In genomic region chr19:17491287-17491686, GRCh38 we compare ENCODE assay signal across 35 cellular contexts. TPM values are rescaled to one million over a fixed set of nuclear protein-coding genes. Genes with fewer than 3 reads are reported as not detected.
DNase-seq lines count a peak whose midpoint lies in the region; ATAC-seq, FAIRE-seq and TF ChIP-seq lines count a peak whose summit lies in the region.
"Had no signal": no experiment of that assay in that cellular context is flagged by ENCODE, and none has a peak within 500 bp of the region (broad histone marks: within the 10 kb centered on the region; RNA-seq: fewer than 3 reads in every experiment).

No MANE protein-coding gene starts in this region.

- H3K4me3 Mint-ChIP-seq in activated CD8-positive, alpha-beta T cell treated with anti-CD3 and anti-CD28 coated beads, Interleukin-2, amount 10 ng/mL, durations not matched to agents 7 days and 5 days = no peak overlapping the region
- H3K4me3 Mint-ChIP-seq in activated CD8-positive, alpha-beta T cell treated with anti-CD3 and anti-CD28 coated beads for 36 hours = no peak overlapping the region
- H3K4me3 Mint-ChIP-seq in endothelial cell (ENCODE audit: unreplicated experiment) (no peak overlapping the region), progenitor cell of endocrine pancreas (ENCODE audit: low read depth) (no peak overlapping the region)
- H3K4me3 Mint-ChIP-seq: activated CD4-positive, alpha-beta memory T cell treated with anti-CD3 and anti-CD28 coated beads for 36 hours; central memory CD8-positive, alpha-beta T cell had no signal

- no peaks in the 10 kb centered on the region for H4K20me1 ChIP-seq in Karpas-422 (ENCODE audit: insufficient read depth, low read depth, low read length)

- peaks cover 7% of the 10 kb centered on the region for H3K36me3 Mint-ChIP-seq in activated CD8-positive, alpha-beta T cell treated with anti-CD3 and anti-CD28 coated beads, Interleukin-2, amount 10 ng/mL, durations not matched to agents 7 days and 5 days (ENCODE audit: low read depth)
- no peaks in the 10 kb centered on the region for H3K36me3 Mint-ChIP-seq in activated CD8-positive, alpha-beta T cell treated with anti-CD3 and anti-CD28 coated beads for 36 hours (ENCODE audit: low read depth)
- peaks cover 8% of the 10 kb centered on the region for H3K36me3 Mint-ChIP-seq in endothelial cell (ENCODE audit: low read depth, unreplicated experiment)
- no peaks in the 10 kb centered on the region for H3K36me3 Mint-ChIP-seq in progenitor cell of endocrine pancreas (ENCODE audit: insufficient read depth)
- H3K36me3 Mint-ChIP-seq: activated CD4-positive, alpha-beta memory T cell treated with anti-CD3 and anti-CD28 coated beads for 36 hours had no signal

- FAIRE-seq in urothelium cell line (lab: Jason Lieb, UNC) = no peak
- FAIRE-seq: G401.6, K562, keratinocyte, TTC549 had no signal

- no peaks in the 10 kb centered on the region for H3K27me3 Mint-ChIP-seq in activated CD8-positive, alpha-beta T cell treated with anti-CD3 and anti-CD28 coated beads, Interleukin-2, amount 10 ng/mL, durations not matched to agents 7 days and 5 days (ENCODE audit: low read depth)
- H3K27me3 Mint-ChIP-seq in activated CD8-positive, alpha-beta T cell treated with anti-CD3 and anti-CD28 coated beads for 36 hours = no peaks in the 10 kb centered on the region
- H3K27me3 Mint-ChIP-seq in endothelial cell (ENCODE audit: unreplicated experiment) (peaks cover 15% of the 10 kb centered on the region), progenitor cell of endocrine pancreas (no peaks in the 10 kb centered on the region)
- H3K27me3 Mint-ChIP-seq: activated CD4-positive, alpha-beta memory T cell treated with anti-CD3 and anti-CD28 coated beads for 36 hours; central memory CD8-positive, alpha-beta T cell had no signal

- no peaks in the 10 kb centered on the region for H3K9me3 ChIP-seq in Karpas-422 (ENCODE audit: low read length)
- H3K9me3 ChIP-seq: mucosa of descending colon, right lobe of liver, thyroid gland had no signal

- H3K4me3 ChIP-seq in Karpas-422 (ENCODE audit: low read length) = no peak overlapping the region
- H3K4me3 ChIP-seq: K562, mucosa of descending colon, right lobe of liver, thyroid gland had no signal

- POLR2A ChIA-PET in activated CD8-positive, alpha-beta T cell treated with anti-CD3 and anti-CD28 coated beads, Interleukin-2, amount 10 ng/mL, durations not matched to agents 7 days and 5 days (lab: Charles Lee) = interaction anchor here (0.6 kb wide), 1 partner anchor 70 kb away, joined by 4 read pairs; no protein-coding TSS in a partner anchor
- POLR2A ChIA-PET in activated CD8-positive, alpha-beta T cell treated with anti-CD3 and anti-CD28 coated beads for 36 hours (lab: Charles Lee) = no interaction called here

- H3K36me3 ChIP-seq in Karpas-422 (ENCODE audit: insufficient read depth, low read length) = no peaks in the 10 kb centered on the region
- H3K36me3 ChIP-seq: right lobe of liver, thyroid gland had no signal

- CTCF ChIA-PET in activated CD8-positive, alpha-beta T cell treated with anti-CD3 and anti-CD28 coated beads, Interleukin-2, amount 10 ng/mL, durations not matched to agents 7 days and 5 days (lab: Charles Lee) = no interaction called here
- CTCF ChIA-PET in activated CD8-positive, alpha-beta T cell treated with anti-CD3 and anti-CD28 coated beads for 36 hours (lab: Charles Lee) = no interaction called here

- no peak overlapping the region for H3K4me2 ChIP-seq in Karpas-422 (ENCODE audit: low read depth, low read length, poor library complexity, severe bottlenecking)

- no peaks in the 10 kb centered on the region for H3K9me3 Mint-ChIP-seq in activated CD8-positive, alpha-beta T cell treated with anti-CD3 and anti-CD28 coated beads, Interleukin-2, amount 10 ng/mL, durations not matched to agents 7 days and 5 days (ENCODE audit: insufficient read depth)
- H3K9me3 Mint-ChIP-seq in activated CD8-positive, alpha-beta T cell treated with anti-CD3 and anti-CD28 coated beads for 36 hours = no peaks in the 10 kb centered on the region
- H3K9me3 Mint-ChIP-seq in endothelial cell (ENCODE audit: unreplicated experiment) = no peaks in the 10 kb centered on the region
- H3K9me3 Mint-ChIP-seq in progenitor cell of endocrine pancreas (ENCODE audit: low read depth) = no peaks in the 10 kb centered on the region
- H3K9me3 Mint-ChIP-seq: activated CD4-positive, alpha-beta memory T cell treated with anti-CD3 and anti-CD28 coated beads for 36 hours; activated naive CD4-positive, alpha-beta T cell treated with anti-CD3 and anti-CD28 coated beads, Interleukin-2, amount 50 U/mL, for 72 hours; central memory CD8-positive, alpha-beta T cell had no signal

- peaks cover 7% of the 10 kb centered on the region for H3K4me1 ChIP-seq in Karpas-422 (ENCODE audit: low read length)
- H3K4me1 ChIP-seq: right lobe of liver had no signal

- H3K27ac Mint-ChIP-seq in activated CD8-positive, alpha-beta T cell treated with anti-CD3 and anti-CD28 coated beads, Interleukin-2, amount 10 ng/mL, durations not matched to agents 7 days and 5 days = peak overlapping the region; percentile 92
- H3K27ac Mint-ChIP-seq in activated CD8-positive, alpha-beta T cell treated with anti-CD3 and anti-CD28 coated beads for 36 hours = no peak overlapping the region
- peak overlapping the region; percentile 76 for H3K27ac Mint-ChIP-seq in endothelial cell (ENCODE audit: unreplicated experiment)
- H3K27ac Mint-ChIP-seq in progenitor cell of endocrine pancreas = peak overlapping the region; percentile 13
- H3K27ac Mint-ChIP-seq: activated CD4-positive, alpha-beta memory T cell treated with anti-CD3 and anti-CD28 coated beads for 36 hours; activated naive CD4-positive, alpha-beta T cell treated with anti-CD3 and anti-CD28 coated beads, Interleukin-2, amount 50 U/mL, for 72 hours had no signal

- ATAC-seq in activated CD8-positive, alpha-beta T cell treated with anti-CD3 and anti-CD28 coated beads, Interleukin-2, amount 10 ng/mL, durations not matched to agents 7 days and 5 days = no peak
- ATAC-seq in activated CD8-positive, alpha-beta T cell treated with anti-CD3 and anti-CD28 coated beads for 36 hours = no peak
- ATAC-seq: activated CD4-positive, CD25-positive, alpha-beta regulatory T cell treated with anti-CD3 and anti-CD28 coated beads, Interleukin-2, amount 50 U/mL, for 24 hours; activated naive CD4-positive, alpha-beta T cell treated with anti-CD3 and anti-CD28 coated beads, Interleukin-2, amount 50 U/mL, for 72 hours; K562; mucosa of descending colon; right lobe of liver had no signal

- no peak overlapping the region for H2AFZ ChIP-seq in Karpas-422 (ENCODE audit: low read length)

- H3K9me2 ChIP-seq in Karpas-422 (replicated peaks; ENCODE audit: insufficient read depth, low read length) = no peaks in the 10 kb centered on the region

- H3K27ac ChIP-seq in Karpas-422 (ENCODE audit: low read length) = no peak overlapping the region
- H3K27ac ChIP-seq: 22Rv1, right lobe of liver, thyroid gland had no signal

- H3K79me2 ChIP-seq in Karpas-422 (ENCODE audit: low read length) = no peaks in the 10 kb centered on the region

- no peaks in the 10 kb centered on the region for H3K27me3 ChIP-seq in Karpas-422 (ENCODE audit: low read length)
- H3K27me3 ChIP-seq: right lobe of liver, thyroid gland had no signal

- H3K4me1 Mint-ChIP-seq in activated CD8-positive, alpha-beta T cell treated with anti-CD3 and anti-CD28 coated beads, Interleukin-2, amount 10 ng/mL, durations not matched to agents 7 days and 5 days (ENCODE audit: low read depth) = peaks cover 57% of the 10 kb centered on the region
- peaks cover 42% of the 10 kb centered on the region for H3K4me1 Mint-ChIP-seq in activated CD8-positive, alpha-beta T cell treated with anti-CD3 and anti-CD28 coated beads for 36 hours (ENCODE audit: low read depth)
- H3K4me1 Mint-ChIP-seq in endothelial cell (ENCODE audit: unreplicated experiment) (peaks cover 43% of the 10 kb centered on the region), progenitor cell of endocrine pancreas (ENCODE audit: low read depth) (peaks cover 8% of the 10 kb centered on the region)

- TF ChIP-seq CTCF in activated CD8-positive, alpha-beta T cell treated with anti-CD3 and anti-CD28 coated beads for 36 hours (IDR thresholded peaks at IDR 0.05) = no peak
- no peak for TF ChIP-seq CTCF in endothelial cell (IDR thresholded peaks at IDR 0.05; ENCODE audit: unreplicated experiment)
- TF ChIP-seq CTCF in progenitor cell of endocrine pancreas (IDR thresholded peaks at IDR 0.05; ENCODE audit: unreplicated experiment) = no peak

- H3K9ac ChIP-seq in Karpas-422 (ENCODE audit: low read length) = no peak overlapping the region

- no peak for DNase-seq in activated CD8-positive, alpha-beta T cell treated with anti-CD3 and anti-CD28 coated beads, Interleukin-2, amount 10 ng/mL, durations not matched to agents 7 days and 5 days
- DNase-seq in activated CD8-positive, alpha-beta T cell treated with anti-CD3 and anti-CD28 coated beads for 36 hours = no peak
- DNase-seq in Karpas-422 (peak; percentile 35), endothelial cell (ENCODE audit: low spot score) (no peak), progenitor cell of endocrine pancreas (ENCODE audit: low spot score, unreplicated experiment) (no peak), urothelium cell line (ENCODE audit: low spot score) (no peak), 8988T (no peak), NCI-H510A (lab: John Stamatoyannopoulos, UW) (no peak)
- DNase-seq: activated CD4-positive, alpha-beta memory T cell treated with anti-CD3 and anti-CD28 coated beads for 36 hours; AML-193; dermis blood vessel endothelial cell; glutamatergic neuron; H7; mucosa of descending colon; NCI-H1105; NCI-H187 treated with DMSO at 0.1 percent for 48 hours; NCI-H2171 treated with DMSO at 0.1 percent for 48 hours; NCI-H526 treated with DMSO at 0.1 percent for 48 hours; right lobe of liver; SHP77 treated with DMSO at 0.1 percent for 48 hours; stimulated activated CD4-positive, alpha-beta T cell treated with anti-CD3 and anti-CD28 coated beads, Interleukin-4, amount 100 ng/mL, for 4 hours; stimulated activated naive CD4-positive, alpha-beta T cell; thyroid gland had no signal

- intact Hi-C loops in activated CD8-positive, alpha-beta T cell treated with anti-CD3 and anti-CD28 coated beads for 36 hours (cut with micrococcal nuclease) = no loop called here

RNA-seq across cellular contexts. Expression of gene PGLS, which starts 20.2 kb away (rescaled TPM):
- 10 to 100 TPM; 94.0 to 99.9 TPM for total RNA-seq in activated CD8-positive, alpha-beta T cell treated with anti-CD3 and anti-CD28 coated beads, Interleukin-2, amount 10 ng/mL, durations not matched to agents 7 days and 5 days
- 10 to 100 TPM; 58.0 to 58.9 TPM for total RNA-seq in activated CD8-positive, alpha-beta T cell treated with anti-CD3 and anti-CD28 coated beads for 36 hours
- 93.0 and 130 TPM in 2 replicates for total RNA-seq in Karpas-422 (2014; rRNA removed; shearing (Covaris generic); ENCODE audit: low replicate concordance)
- total RNA-seq in endothelial cell (ENCODE audit: unreplicated experiment) (184 TPM), progenitor cell of endocrine pancreas (102 and 107 TPM in 2 replicates)

RNA-seq across cellular contexts. Expression of gene SLC27A1, which starts 21.0 kb away (rescaled TPM):
- total RNA-seq in activated CD8-positive, alpha-beta T cell treated with anti-CD3 and anti-CD28 coated beads, Interleukin-2, amount 10 ng/mL, durations not matched to agents 7 days and 5 days = 1 to 10 TPM; 7.3 to 7.4 TPM
- 1 to 10 TPM; 3.5 to 3.6 TPM for total RNA-seq in activated CD8-positive, alpha-beta T cell treated with anti-CD3 and anti-CD28 coated beads for 36 hours
- total RNA-seq in Karpas-422 (2014; rRNA removed; shearing (Covaris generic); ENCODE audit: low replicate concordance) = 4.0 and 4.8 TPM in 2 replicates
- total RNA-seq in endothelial cell (ENCODE audit: unreplicated experiment) = 30.2 TPM
- 16.7 and 19.8 TPM in 2 replicates for total RNA-seq in progenitor cell of endocrine pancreas

RNA-seq across cellular contexts. Expression of gene NXNL1, which starts 30.6 kb away (rescaled TPM):
- not detected for total RNA-seq in activated CD8-positive, alpha-beta T cell treated with anti-CD3 and anti-CD28 coated beads, Interleukin-2, amount 10 ng/mL, durations not matched to agents 7 days and 5 days
- total RNA-seq in activated CD8-positive, alpha-beta T cell treated with anti-CD3 and anti-CD28 coated beads for 36 hours = not detected
- total RNA-seq in Karpas-422 (2014; rRNA removed; shearing (Covaris generic); ENCODE audit: low replicate concordance) = not detected in 2 replicates
- total RNA-seq in endothelial cell (ENCODE audit: unreplicated experiment) (not detected), progenitor cell of endocrine pancreas (not detected in 2 replicates)
- total RNA-seq: activated CD4-positive, alpha-beta memory T cell treated with anti-CD3 and anti-CD28 coated beads for 36 hours; activated naive CD4-positive, alpha-beta T cell treated with anti-CD3 and anti-CD28 coated beads, Interleukin-2, amount 50 U/mL, for 72 hours; dermis blood vessel endothelial cell; H7; HT-29; K562; lung microvascular endothelial cell; MCF 10A; mucosa of descending colon; posterior vena cava; right lobe of liver; thyroid gland had no signal

RNA-seq across cellular contexts. Expression of gene TMEM221, which starts 42.8 kb away (rescaled TPM):
- total RNA-seq in activated CD8-positive, alpha-beta T cell treated with anti-CD3 and anti-CD28 coated beads, Interleukin-2, amount 10 ng/mL, durations not matched to agents 7 days and 5 days = not detected
- total RNA-seq in activated CD8-positive, alpha-beta T cell treated with anti-CD3 and anti-CD28 coated beads for 36 hours = not detected
- not detected in 2 replicates for total RNA-seq in Karpas-422 (2014; rRNA removed; shearing (Covaris generic); ENCODE audit: low replicate concordance)
- total RNA-seq in endothelial cell (ENCODE audit: unreplicated experiment) = 1.4 TPM
- 3.6 and 4.5 TPM in 2 replicates for total RNA-seq in progenitor cell of endocrine pancreas
- total RNA-seq: activated CD4-positive, alpha-beta memory T cell treated with anti-CD3 and anti-CD28 coated beads for 36 hours; activated naive CD4-positive, alpha-beta T cell treated with anti-CD3 and anti-CD28 coated beads, Interleukin-2, amount 50 U/mL, for 72 hours; dermis blood vessel endothelial cell; H7; HT-29; K562; lung microvascular endothelial cell; MCF 10A had no signal
